In genomic region chr3:172305552-172305951, GRCh38 we compare ENCODE assay signal across 1 cellular context.
TF ChIP-seq lines count a peak whose summit lies in the region.

No MANE protein-coding gene starts in this region.

TF ChIP-seq in HepG2, 621 proteins besides CTCF, POLR2A, EP300 and RAD21 (continued from another document and continues in another):
- TF ChIP-seq ZFP91 (CRISPR knock-in tag; IDR thresholded peaks at IDR 0.05; ENCODE audit: borderline replicate concordance): no peak
- TF ChIP-seq ZSCAN25 (CRISPR knock-in tag; IDR thresholded peaks at IDR 0.05): no peak
- TF ChIP-seq HNF1B (CRISPR knock-in tag; IDR thresholded peaks at IDR 0.05): no peak
- TF ChIP-seq RBM22 (optimal IDR thresholded peaks at IDR 0.05; ENCODE audit: low read length): peak; percentile 85
- TF ChIP-seq MLXIP (CRISPR knock-in tag; IDR thresholded peaks at IDR 0.05; ENCODE audit: borderline replicate concordance): no peak
- no peak for TF ChIP-seq TSC22D2 (CRISPR knock-in tag; IDR thresholded peaks at IDR 0.05; ENCODE audit: borderline replicate concordance)
- TF ChIP-seq ZNF234 (CRISPR knock-in tag; conservative IDR thresholded peaks at IDR 0.05): no peak
- TF ChIP-seq SAP130 (CRISPR knock-in tag; IDR thresholded peaks at IDR 0.05; ENCODE audit: low read depth): peak; percentile 41
- no peak for TF ChIP-seq ZNF18 (CRISPR knock-in tag; IDR thresholded peaks at IDR 0.05; ENCODE audit: insufficient replicate concordance)
- no peak for TF ChIP-seq TIGD3 (CRISPR knock-in tag; IDR thresholded peaks at IDR 0.05; ENCODE audit: borderline replicate concordance)
- TF ChIP-seq KLF6 (CRISPR knock-in tag; IDR thresholded peaks at IDR 0.05): no peak
- no peak for TF ChIP-seq KLF15 (CRISPR knock-in tag; IDR thresholded peaks at IDR 0.05; ENCODE audit: borderline replicate concordance)
- TF ChIP-seq GATA4 (IDR thresholded peaks at IDR 0.05; ENCODE audit: borderline replicate concordance, low read depth): no peak
- no peak for TF ChIP-seq DDIT3 (CRISPR knock-in tag; IDR thresholded peaks at IDR 0.05)
- TF ChIP-seq ZNF142 (CRISPR knock-in tag; IDR thresholded peaks at IDR 0.05): no peak
- peak; percentile 19; the same call in 1 of the 2 replicates for TF ChIP-seq MAX (IDR thresholded peaks at IDR 0.05)
- TF ChIP-seq ZZZ3 (CRISPR knock-in tag; IDR thresholded peaks at IDR 0.05; ENCODE audit: borderline replicate concordance): no peak
- no peak for TF ChIP-seq HOMEZ (CRISPR knock-in tag; IDR thresholded peaks at IDR 0.05; ENCODE audit: low read depth)
- TF ChIP-seq PPARG (CRISPR knock-in tag; conservative IDR thresholded peaks at IDR 0.05): 0 out of 2 replicates have a peak, but pooled peaks have one; percentile 22
- no peak for TF ChIP-seq ZNF670 (CRISPR knock-in tag; IDR thresholded peaks at IDR 0.05; ENCODE audit: borderline replicate concordance)
- no peak for TF ChIP-seq THYN1 (CRISPR knock-in tag; IDR thresholded peaks at IDR 0.05; ENCODE audit: borderline replicate concordance, low read depth)
- TF ChIP-seq MYPOP (CRISPR knock-in tag; IDR thresholded peaks at IDR 0.05): no peak
- TF ChIP-seq ARID4A (CRISPR knock-in tag; IDR thresholded peaks at IDR 0.05; ENCODE audit: borderline replicate concordance): no peak
- no peak for TF ChIP-seq HIVEP1 (CRISPR knock-in tag; IDR thresholded peaks at IDR 0.05)
- TF ChIP-seq POLR2AphosphoS5 (IDR thresholded peaks at IDR 0.05; ENCODE audit: low read depth, low read length): no peak
- TF ChIP-seq HDAC1 (CRISPR knock-in tag; IDR thresholded peaks at IDR 0.05): no peak
- TF ChIP-seq CREB1 (IDR thresholded peaks at IDR 0.05): no peak
- TF ChIP-seq CREB1 (CRISPR knock-in tag; IDR thresholded peaks at IDR 0.05): peak; percentile 12; the same call in 1 of the 2 replicates
- TF ChIP-seq HMG20B (CRISPR knock-in tag; conservative IDR thresholded peaks at IDR 0.05): no peak
- TF ChIP-seq MED1 (CRISPR knock-in tag; IDR thresholded peaks at IDR 0.05): no peak
- no peak for TF ChIP-seq ZNF644 (CRISPR knock-in tag; IDR thresholded peaks at IDR 0.05; ENCODE audit: low read depth)
- no peak for TF ChIP-seq ATRX (CRISPR knock-in tag; IDR thresholded peaks at IDR 0.05; ENCODE audit: borderline replicate concordance)
- no peak for TF ChIP-seq SNAI1 (CRISPR knock-in tag; IDR thresholded peaks at IDR 0.05; ENCODE audit: borderline replicate concordance)
